ENCODE assay signal across 22 cellular contexts in the genomic region with DNA sequence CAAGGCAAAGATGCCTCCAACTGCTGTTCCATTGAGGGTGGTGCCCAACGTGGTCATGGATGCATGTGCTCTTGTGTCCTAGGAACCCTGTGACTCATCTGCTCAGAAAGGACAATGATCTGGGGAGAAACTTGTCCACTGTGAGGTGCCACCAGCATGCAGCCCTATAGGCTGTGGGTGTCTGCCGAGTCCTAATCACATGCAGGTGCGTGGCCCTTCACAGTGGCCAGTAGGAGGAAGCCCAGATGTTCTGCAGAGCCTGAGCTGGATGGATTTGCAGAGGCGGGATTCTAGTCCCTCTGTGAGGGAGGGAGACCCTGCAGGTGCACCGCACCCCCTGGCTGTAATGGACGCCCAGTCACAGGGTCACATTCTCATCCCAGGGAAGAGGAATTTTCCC. TPM values are rescaled to one million over a fixed set of nuclear protein-coding genes. Genes with fewer than 3 reads are reported as not detected.
DNase-seq lines count a peak whose midpoint lies in the region; ATAC-seq and TF ChIP-seq lines count a peak whose summit lies in the region.
"Had no signal": no experiment of that assay in that cellular context is flagged by ENCODE, and none has a peak within 500 bp of the region (broad histone marks: within the 10 kb centered on the region; RNA-seq: fewer than 3 reads in every experiment).

No MANE protein-coding gene starts in this region.

- H3K9me3 ChIP-seq in right atrium auricular region (no peaks in the 10 kb centered on the region), AG04450 (ENCODE audit: control insufficient read depth, insufficient read depth, low read length) (no peaks in the 10 kb centered on the region), ovary (no peaks in the 10 kb centered on the region)
- H3K9me3 ChIP-seq: BLaER1 treated with 17β-estradiol and CSF1 and Interleukin-3, amounts not matched to agents 10 nM and 100 nM; Caco-2 had no signal

- H3K27ac ChIP-seq in right atrium auricular region (no peak overlapping the region), AG04450 (ENCODE audit: low read depth, low read length) (peak overlapping the region; percentile 11), ovary (no peak overlapping the region)
- H3K27ac ChIP-seq: BLaER1 treated with 17β-estradiol and CSF1 and Interleukin-3, amounts not matched to agents 10 nM and 100 nM; C4-2B had no signal

- TF ChIP-seq POLR2A in ovary (IDR thresholded peaks at IDR 0.05) = no peak

- 80 to 87% (median 82%) methylated on average over 6 of the region's 6 CpGs for WGBS in ovary, 3 donors

- POLR2A ChIA-PET in AG04450 (lab: Yijun Ruan, JAX) = no interaction called here

- peaks cover 35% of the 10 kb centered on the region for H3K4me1 Mint-ChIP-seq in memory B cell

- TF ChIP-seq CTCF in right atrium auricular region (IDR thresholded peaks at IDR 0.05) = no peak
- TF ChIP-seq CTCF in AG04450 (IDR thresholded peaks at IDR 0.05; ENCODE audit: low read depth, low read length) = no peak
- TF ChIP-seq CTCF in HFF-Myc (IDR thresholded peaks at IDR 0.05; ENCODE audit: low read depth, low read length, missing control alignments) = peak; percentile 4
- TF ChIP-seq CTCF in ovary (IDR thresholded peaks at IDR 0.05) = no peak

- peak; percentile 38 for DNase-seq in cardiac septum (ENCODE audit: low spot score)
- no peak for DNase-seq in right atrium auricular region (ENCODE audit: low spot score)
- DNase-seq in AG04450 (ENCODE audit: low read depth, low spot score) = no peak
- no peak for DNase-seq in HFF-Myc (ENCODE audit: extremely low read depth, low read depth)
- DNase-seq in memory B cell (ENCODE audit: low spot score in 2 of 2) = no peak
- DNase-seq in NCI-H524 treated with DMSO at 0.1 percent for 48 hours (lab: John Stamatoyannopoulos, UW) = no peak
- no peak for DNase-seq in ovary
- DNase-seq: 8988T; ACHN; AML-193; Caco-2; Calu3; CD4-positive, alpha-beta T cell; CD8-positive, alpha-beta T cell; DMS79 treated with DMSO at 0.1 percent for 48 hours; GF-D8 had no signal

- H3K27me3 ChIP-seq in right atrium auricular region = no peaks in the 10 kb centered on the region
- no peaks in the 10 kb centered on the region for H3K27me3 ChIP-seq in AG04450 (ENCODE audit: control insufficient read depth, insufficient read depth, low read length)
- no peaks in the 10 kb centered on the region for H3K27me3 ChIP-seq in ovary
- H3K27me3 ChIP-seq: BLaER1 treated with 17β-estradiol and CSF1 and Interleukin-3, amounts not matched to agents 10 nM and 100 nM had no signal

- no peaks in the 10 kb centered on the region for H3K36me3 ChIP-seq in right atrium auricular region
- H3K36me3 ChIP-seq in ovary = no peaks in the 10 kb centered on the region

- H3K4me1 ChIP-seq in right atrium auricular region (peaks cover 0 to 9% of the 10 kb centered on the region in 2 donors), ovary (ENCODE audit: insufficient read depth) (no peaks in the 10 kb centered on the region)

- H3K9me3 Mint-ChIP-seq in memory B cell = no peaks in the 10 kb centered on the region
- H3K9me3 Mint-ChIP-seq: CD4-positive, alpha-beta T cell; CD8-positive, alpha-beta T cell had no signal

- peaks cover 7% of the 10 kb centered on the region for H3K36me3 Mint-ChIP-seq in memory B cell

- intact Hi-C loops in cardiac septum (cut with DNase I) (no loop called here), ovary (cut with DNase I) (no loop called here)

- no peak for ATAC-seq in memory B cell (ENCODE audit: low read depth)
- no peak for ATAC-seq in GM18870 (IDR thresholded peaks at IDR 0.05; ENCODE audit: unreplicated experiment)
- ATAC-seq: CD8-positive, alpha-beta T cell; GM12878 had no signal

- H3K4me3 Mint-ChIP-seq in memory B cell = no peak overlapping the region
- H3K4me3 Mint-ChIP-seq: B cell; CD4-positive, alpha-beta T cell; CD8-positive, alpha-beta T cell had no signal

- H3K4me3 ChIP-seq in right atrium auricular region (no peak overlapping the region), AG04450 (ENCODE audit: low read depth, low read length) (no peak overlapping the region), HFF-Myc (replicated peaks; ENCODE audit: low read depth, low read length) (no peak overlapping the region), ovary (no peak overlapping the region)
- H3K4me3 ChIP-seq: BLaER1 treated with 17β-estradiol and CSF1 and Interleukin-3, amounts not matched to agents 10 nM and 100 nM; GM12878 had no signal

- no peaks in the 10 kb centered on the region for H3K27me3 Mint-ChIP-seq in memory B cell
- H3K27me3 Mint-ChIP-seq: B cell; CD4-positive, alpha-beta T cell had no signal

- TF ChIP-seq EP300 in ovary (IDR thresholded peaks at IDR 0.05) = no peak

- H3K27ac Mint-ChIP-seq in memory B cell = peak overlapping the region; percentile 88
- H3K27ac Mint-ChIP-seq: CD4-positive, alpha-beta T cell; CD8-positive, alpha-beta T cell had no signal

- CTCF ChIA-PET in AG04450 (lab: Charles Lee) = interaction anchor here (1.1 kb wide), 1 partner anchor 19 kb away, joined by 5 read pairs; no protein-coding TSS in a partner anchor

RNA-seq across cellular contexts. Expression of a gene that starts 13.8 kb away (rescaled TPM):
- 0.94 TPM for total RNA-seq in cardiac septum
- total RNA-seq in right atrium auricular region = 1 to 10 TPM; 1.1 to 1.7 TPM
- polyA plus RNA-seq in AG04450 (2011; rRNA removed) = 0.01 TPM in 2 replicates
- polyA minus RNA-seq in AG04450 (2011; rRNA and poly(A)+ RNA removed) = 0.05 TPM in 1 of 2 replicates, not detected in the other
- 1 to 10 TPM in 1 of 7 donors, under 1 TPM in 6; 0.11 to 1.7 (median 0.48) TPM for total RNA-seq in ovary
- polyA plus RNA-seq in ovary = under 1 TPM; 0.21 to 0.83 TPM
- total RNA-seq: A673, Calu3 had no signal

RNA-seq across cellular contexts. Expression of a gene that starts 29.8 kb away (rescaled TPM):
- 15.6 TPM for total RNA-seq in cardiac septum
- total RNA-seq in right atrium auricular region = 10 to 100 TPM; 19.5 to 26.0 TPM
- polyA plus RNA-seq in AG04450 (2011; rRNA removed) = 14.2 and 16.1 TPM in 2 replicates
- polyA minus RNA-seq in AG04450 (2011; rRNA and poly(A)+ RNA removed) = 17.9 and 19.2 TPM in 2 replicates
- total RNA-seq in ovary = 10 to 100 TPM; 12.8 to 24.4 (median 22.4) TPM
- polyA plus RNA-seq in ovary = 10 to 100 TPM; 12.0 to 22.2 TPM
